9 cellular contexts compared by ENCODE assay signal in genomic region chr16:10181196-10182162, GRCh38. TPM values are rescaled to one million over a fixed set of nuclear protein-coding genes. Genes with fewer than 3 reads are reported as not detected.
A peak's percentile ranks its signal among the peaks of the same experiment; 100 is the strongest.
DNase-seq lines count a peak whose midpoint lies in the region; ATAC-seq and TF ChIP-seq lines count a peak whose summit lies in the region.
"Had no signal": no experiment of that assay in that cellular context is flagged by ENCODE, and none has a peak within 500 bp of the region (broad histone marks: within the 10 kb centered on the region; RNA-seq: fewer than 3 reads in every experiment).

No MANE protein-coding gene starts in this region.

- peaks cover 31% of the 10 kb centered on the region for H3K36me3 Mint-ChIP-seq in Calu3 (ENCODE audit: insufficient read depth, unreplicated experiment)

- peak overlapping the region; percentile 42 for H3K4me2 ChIP-seq in parathyroid adenoma (ENCODE audit: low read length)

- H3K9me3 ChIP-seq in adrenal gland (replicated peaks in 1 of 3) = no peaks in the 10 kb centered on the region
- no peaks in the 10 kb centered on the region for H3K9me3 ChIP-seq in parathyroid adenoma (ENCODE audit: control insufficient read depth, low read length)

- H3K27me3 ChIP-seq in adrenal gland (peaks cover 32% of the 10 kb centered on the region), parathyroid adenoma (ENCODE audit: control insufficient read depth, insufficient read depth, low read length) (peaks cover 5% of the 10 kb centered on the region)

- H3K79me2 ChIP-seq in parathyroid adenoma = no peaks in the 10 kb centered on the region

- H3K27ac Mint-ChIP-seq in Calu3 (ENCODE audit: unreplicated experiment) = no peak overlapping the region

- peak overlapping the region; percentile 11 for H2AFZ ChIP-seq in parathyroid adenoma

- H3K4me3 ChIP-seq in adrenal gland (peak overlapping the region in 1 of 4 donors; percentile 34), parathyroid adenoma (ENCODE audit: low read depth, low read length) (no peak overlapping the region)

- peak overlapping the region; percentile 82 for H3K4me3 Mint-ChIP-seq in Calu3 (ENCODE audit: low read depth, unreplicated experiment)

- no TSS peak for BruUV-seq in Calu3 (replicated peaks; lab: Mats Ljungman, UMichigan)

- DNase-seq in Calu3 (peak; percentile 93), NCI-H2171 (lab: John Stamatoyannopoulos, UW) (peak; percentile 3), adrenal gland (peak; percentile 40 to 84 (median 59)), left cardiac atrium (peak; percentile 65), NCI-H446 treated with DMSO at 0.1 percent for 48 hours (lab: John Stamatoyannopoulos, UW) (no peak)

- intact Hi-C loops in Calu3 (cut with micrococcal nuclease; ENCODE audit: unreplicated experiment) = loop anchor here (2.0 to 10.0 kb wide), 6 partner anchors 59 to 1021 kb away; no protein-coding TSS in a partner anchor
- intact Hi-C loops in adrenal gland (cut with DNase I) = loop anchor here in 1 of 2 donors (5.0 kb wide), 2 partner anchors 1019 to 1044 kb away; no protein-coding TSS in a partner anchor
- intact Hi-C loops in left cardiac atrium (cut with DNase I) = loop anchor here (5.0 to 10.0 kb wide), 5 partner anchors 147 to 1017 kb away; no protein-coding TSS in a partner anchor

- H3K9me3 Mint-ChIP-seq in Calu3 (ENCODE audit: low read depth, unreplicated experiment) = peaks cover 9% of the 10 kb centered on the region

- TF ChIP-seq CTCF in Calu3 (IDR thresholded peaks at IDR 0.05; ENCODE audit: unreplicated experiment) (peak; percentile 98), adrenal gland (IDR thresholded peaks at IDR 0.05) (peak; percentile 66 to 89 (median 84)), parathyroid adenoma (IDR thresholded peaks at IDR 0.05) (peak; percentile 36)

- H3K4me1 ChIP-seq in adrenal gland (replicated peaks in 1 of 2) (no peaks in the 10 kb centered on the region), parathyroid adenoma (no peaks in the 10 kb centered on the region)

- H3K27me3 Mint-ChIP-seq in Calu3 (ENCODE audit: unreplicated experiment) = no peaks in the 10 kb centered on the region

- no peak overlapping the region for H3K9ac ChIP-seq in parathyroid adenoma

- CTCF ChIA-PET in Calu3 (lab: Charles Lee) = interaction anchor here (0.6 to 3.0 kb wide), 15 partner anchors 10 to 703 kb away, joined by 3 to 12 read pairs (median 3); no protein-coding TSS in a partner anchor

- H3K4me1 Mint-ChIP-seq in Calu3 (ENCODE audit: low read depth, unreplicated experiment) = peaks cover 41% of the 10 kb centered on the region

- WGBS in adrenal gland, 4 donors = 0 to 1% (median 1%) methylated on average over 4 to 85 of the region's 85 CpGs

- TF ChIP-seq POLR2A in adrenal gland (IDR thresholded peaks at IDR 0.05) = no peak

- ATAC-seq in GM21367 (IDR thresholded peaks at IDR 0.05; ENCODE audit: unreplicated experiment) (peak; percentile 57), left cardiac atrium (peak; percentile 92 to 96), HG03097 (IDR thresholded peaks at IDR 0.05; ENCODE audit: low FRiP score, unreplicated experiment) (no peak)

- H3K27ac ChIP-seq in adrenal gland (peak overlapping the region in 1 of 5 donors; percentile 41), parathyroid adenoma (no peak overlapping the region)

- H3K36me3 ChIP-seq in adrenal gland (replicated peaks in 1 of 2) (no peaks in the 10 kb centered on the region), parathyroid adenoma (ENCODE audit: control insufficient read depth, insufficient read depth, low read length) (no peaks in the 10 kb centered on the region)

RNA-seq across cellular contexts. Expression of gene GRIN2A, which starts 0.7 kb away (rescaled TPM):
- total RNA-seq in Calu3 (2022) (34.6 and 46.9 TPM in 2 replicates), adrenal gland (1 to 10 TPM in 1 of 8 donors, under 1 TPM in 5, not detected in 2; 0.24 to 1.2 (median 0.40) TPM), left cardiac atrium (1 to 10 TPM; 2.0 to 6.5 TPM)
- under 1 TPM; 0.07 to 0.46 (median 0.08) TPM for polyA plus RNA-seq in adrenal gland
- total RNA-seq: T-helper 1 cell treated with Interleukin-12 subunit alpha and Interleukin-12 subunit beta and Interleukin-4 antibody, amounts not matched to agents 30 ng/mL and 1 ng/mL, for 36 hours had no signal

Comparison
In these comparisons a context has a peak if more than half of its experiments do, and no peak if none do; other contexts are left out.
1. CTCF ChIP-seq: peak in every context shown above with its lines; median percentile 98 in Calu3; 84 in adrenal gland; 36 in parathyroid adenoma.